In genomic region chr19:46625731-46626130, GRCh38 we compare ENCODE assay signal across 1 cellular context.
TF ChIP-seq lines count a peak whose summit lies in the region.

No MANE protein-coding gene starts in this region.

TF ChIP-seq in endothelial cell of umbilical vein, 7 proteins besides CTCF, POLR2A, EP300 and RAD21:
- TF ChIP-seq MYC (IDR thresholded peaks at IDR 0.05; ENCODE audit: low read depth, low read length) (no peak), EZH2 (IDR thresholded peaks at IDR 0.05; ENCODE audit: borderline replicate concordance, low read depth, low read length, severe bottlenecking) (no peak), MAX (IDR thresholded peaks at IDR 0.05; ENCODE audit: insufficient read depth, insufficient read length) (no peak), JUN (IDR thresholded peaks at IDR 0.05; ENCODE audit: borderline replicate concordance, insufficient read depth, insufficient read length, low read depth) (no peak), POLR2AphosphoS5 (IDR thresholded peaks at IDR 0.05; ENCODE audit: insufficient read depth, low read depth, low read length) (no peak), FOS (IDR thresholded peaks at IDR 0.05; ENCODE audit: borderline replicate concordance, insufficient read depth, low read length) (no peak), GATA2 (IDR thresholded peaks at IDR 0.05; ENCODE audit: insufficient read depth, insufficient read length, low read depth, low read length) (no peak)
